ENCODE assay signal across 15 cellular contexts in the genomic region with DNA sequence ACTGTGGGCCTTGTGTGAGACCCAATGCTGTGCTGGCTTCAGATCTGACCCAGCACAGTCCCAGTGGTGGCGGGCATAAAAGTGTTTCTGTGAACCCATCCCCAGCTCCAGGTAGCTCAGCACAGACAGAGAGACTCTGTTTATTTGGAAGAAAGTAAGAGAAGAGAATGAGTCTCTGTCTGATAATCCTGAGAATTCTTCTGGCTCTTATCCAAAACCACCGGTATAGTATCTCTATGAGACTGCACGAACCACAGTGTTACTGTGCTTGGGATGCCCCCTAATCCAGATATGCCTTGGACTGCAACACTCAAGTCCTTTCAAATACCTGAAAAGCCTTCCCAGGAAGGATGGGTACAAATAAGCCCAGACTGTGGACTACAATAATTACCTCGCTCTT.
"Had no signal": no experiment of that assay in that cellular context is flagged by ENCODE, and none has a peak within 500 bp of the region (broad histone marks: within the 10 kb centered on the region; RNA-seq: fewer than 3 reads in every experiment).

No MANE protein-coding gene starts in this region.

- H3K9me3 ChIP-seq: tibial artery, vagina had no signal

- H3K4me3 Mint-ChIP-seq: activated CD4-positive, alpha-beta memory T cell treated with anti-CD3 and anti-CD28 coated beads, Interleukin-2, amount 10 ng/mL, durations not matched to agents 7 days and 5 days; activated CD8-positive, alpha-beta memory T cell treated with anti-CD3 and anti-CD28 coated beads, Interleukin-2, amount 10 ng/mL, durations not matched to agents 7 days and 5 days; activated naive CD8-positive, alpha-beta T cell treated with anti-CD3 and anti-CD28 coated beads, Interleukin-2, amount 10 ng/mL, durations not matched to agents 7 days and 5 days; effector memory CD8-positive, alpha-beta T cell; T-helper 2 cell treated with Interferon-gamma antibody and Interleukin-4, amounts not matched to agents 5 μg/mL and 100 μg/mL, for 36 hours had no signal

- H3K4me1 Mint-ChIP-seq: activated CD4-positive, alpha-beta memory T cell treated with anti-CD3 and anti-CD28 coated beads, Interleukin-2, amount 10 ng/mL, durations not matched to agents 7 days and 5 days; activated CD8-positive, alpha-beta memory T cell treated with anti-CD3 and anti-CD28 coated beads, Interleukin-2, amount 10 ng/mL, durations not matched to agents 7 days and 5 days; activated naive CD8-positive, alpha-beta T cell treated with anti-CD3 and anti-CD28 coated beads, Interleukin-2, amount 10 ng/mL, durations not matched to agents 7 days and 5 days had no signal

- H3K27ac ChIP-seq: hepatocyte, tibial artery, vagina had no signal

- H3K36me3 Mint-ChIP-seq: activated CD8-positive, alpha-beta memory T cell treated with anti-CD3 and anti-CD28 coated beads, Interleukin-2, amount 10 ng/mL, durations not matched to agents 7 days and 5 days; activated naive CD8-positive, alpha-beta T cell treated with anti-CD3 and anti-CD28 coated beads, Interleukin-2, amount 10 ng/mL, durations not matched to agents 7 days and 5 days had no signal

- H3K27ac Mint-ChIP-seq: activated CD4-positive, alpha-beta memory T cell treated with anti-CD3 and anti-CD28 coated beads, Interleukin-2, amount 10 ng/mL, durations not matched to agents 7 days and 5 days; activated CD8-positive, alpha-beta memory T cell treated with anti-CD3 and anti-CD28 coated beads, Interleukin-2, amount 10 ng/mL, durations not matched to agents 7 days and 5 days; activated naive CD8-positive, alpha-beta T cell treated with anti-CD3 and anti-CD28 coated beads, Interleukin-2, amount 10 ng/mL, durations not matched to agents 7 days and 5 days; effector memory CD8-positive, alpha-beta T cell; T-helper 2 cell treated with Interferon-gamma antibody and Interleukin-4, amounts not matched to agents 5 μg/mL and 100 μg/mL, for 36 hours had no signal

- H3K79me2 ChIP-seq: hepatocyte had no signal

- H3K27me3 ChIP-seq: hepatocyte, tibial artery, vagina had no signal

- H3K4me2 ChIP-seq: hepatocyte had no signal

- H3K27me3 Mint-ChIP-seq: activated CD4-positive, alpha-beta memory T cell treated with anti-CD3 and anti-CD28 coated beads, Interleukin-2, amount 10 ng/mL, durations not matched to agents 7 days and 5 days; activated CD8-positive, alpha-beta memory T cell treated with anti-CD3 and anti-CD28 coated beads, Interleukin-2, amount 10 ng/mL, durations not matched to agents 7 days and 5 days; activated naive CD8-positive, alpha-beta T cell treated with anti-CD3 and anti-CD28 coated beads, Interleukin-2, amount 10 ng/mL, durations not matched to agents 7 days and 5 days; effector memory CD8-positive, alpha-beta T cell had no signal

- H3K4me1 ChIP-seq: tibial artery, vagina had no signal

- H3K4me3 ChIP-seq: hepatocyte, tibial artery, vagina had no signal

- ATAC-seq: activated CD8-positive, alpha-beta memory T cell treated with anti-CD3 and anti-CD28 coated beads, Interleukin-2, amount 10 ng/mL, durations not matched to agents 7 days and 5 days; effector memory CD8-positive, alpha-beta T cell; left lobe of liver; stimulated activated naive CD8-positive, alpha-beta T cell treated with anti-CD3 and anti-CD28 coated beads, Interleukin-15, Interleukin-2, amounts not matched to agents 100 U/mL and 50 U/mL, for 24 hours had no signal

- H3K9me3 Mint-ChIP-seq: activated CD4-positive, alpha-beta memory T cell treated with anti-CD3 and anti-CD28 coated beads, Interleukin-2, amount 10 ng/mL, durations not matched to agents 7 days and 5 days; activated naive CD8-positive, alpha-beta T cell treated with anti-CD3 and anti-CD28 coated beads, Interleukin-2, amount 10 ng/mL, durations not matched to agents 7 days and 5 days; effector memory CD8-positive, alpha-beta T cell; T-helper 2 cell treated with Interferon-gamma antibody and Interleukin-4, amounts not matched to agents 5 μg/mL and 100 μg/mL, for 36 hours had no signal

- H2AFZ ChIP-seq: hepatocyte had no signal

- H3K36me3 ChIP-seq: tibial artery, vagina had no signal

- DNase-seq: activated CD4-positive, alpha-beta memory T cell treated with anti-CD3 and anti-CD28 coated beads, Interleukin-2, amount 10 ng/mL, durations not matched to agents 7 days and 5 days; activated CD8-positive, alpha-beta memory T cell treated with anti-CD3 and anti-CD28 coated beads, Interleukin-2, amount 10 ng/mL, durations not matched to agents 7 days and 5 days; activated naive CD4-positive, alpha-beta T cell treated with Interleukin-2 at 50 U/mL for 16 hours; activated naive CD8-positive, alpha-beta T cell treated with anti-CD3 and anti-CD28 coated beads, Interleukin-2, amount 10 ng/mL, durations not matched to agents 7 days and 5 days; dermis blood vessel endothelial cell; effector memory CD8-positive, alpha-beta T cell; stimulated activated CD4-positive, alpha-beta T cell treated with anti-CD3 and anti-CD28 coated beads, Interleukin-12 subunit alpha, Interleukin-12 subunit beta, amount 100 ng/mL, for 4 hours; stimulated activated CD4-positive, alpha-beta T cell treated with anti-CD3 and anti-CD28 coated beads, Interleukin-1b, Interleukin-23, amount 100 ng/mL, for 48 hours; stimulated activated naive CD8-positive, alpha-beta T cell treated with anti-CD3 and anti-CD28 coated beads, Interleukin-15, Interleukin-2, amounts not matched to agents 100 U/mL and 50 U/mL, for 24 hours; substantia nigra; tibial artery had no signal
